In genomic region chr7:73483171-73483570, GRCh38 we compare ENCODE assay signal across 24 cellular contexts.
"Had no signal": no experiment of that assay in that cellular context is flagged by ENCODE, and none has a peak within 500 bp of the region (broad histone marks: within the 10 kb centered on the region; RNA-seq: fewer than 3 reads in every experiment).

No MANE protein-coding gene starts in this region.

- H3K27ac ChIP-seq: body of pancreas, colonic mucosa, epithelial cell of prostate, heart right ventricle, lower lobe of right lung, right lobe of liver, skin epidermis, stomach, suprapubic skin, tibial nerve had no signal

- H3K36me3 ChIP-seq: colonic mucosa had no signal

- H3K27ac Mint-ChIP-seq: activated naive CD4-positive, alpha-beta T cell treated with anti-CD3 and anti-CD28 coated beads for 36 hours; natural killer cell treated with Interleukin-12 subunit alpha and Interleukin-12 subunit beta and Interleukin-15 and Interleukin-18, amount 100 ng/mL, for 72 hours; stimulated activated memory B cell treated with anti-CD40 and anti-IgM and Interleukin-4, amounts not matched to agents 10 μg/mL and 1 μg/mL and 100 μg/mL, for 72 hours had no signal

- H3K4me3 ChIP-seq: body of pancreas, colonic mucosa, dorsolateral prefrontal cortex, heart right ventricle, lower lobe of right lung, right lobe of liver, skin epidermis, stomach, suprapubic skin, tibial nerve had no signal

- H3K4me1 ChIP-seq: body of pancreas, colonic mucosa, lower lobe of right lung, right lobe of liver, suprapubic skin had no signal

- DNase-seq: activated CD4-positive, alpha-beta T cell treated with anti-CD3 and anti-CD28 coated beads, Interleukin-2, amount 50 U/mL, for 48 hours; activated CD8-positive, alpha-beta memory T cell treated with anti-CD3 and anti-CD28 coated beads, Interleukin-2, amount 50 U/mL, for 48 hours; activated effector memory CD4-positive, alpha-beta T cell treated with Interleukin-2 at 50 U/mL for 16 hours; activated naive CD4-positive, alpha-beta T cell treated with anti-CD3 and anti-CD28 coated beads for 36 hours; activated naive CD8-positive, alpha-beta T cell treated with anti-CD3 and anti-CD28 coated beads, Interleukin-2, amount 10 ng/mL, durations not matched to agents 7 days and 5 days; activated T-cell treated with anti-CD3 and anti-CD28 coated beads, Interleukin-2, amount 50 U/mL, for 72 hours; amniotic stem cell; body of pancreas; colonic mucosa; endodermal cell; heart right ventricle; lower lobe of right lung; right lobe of liver; stimulated activated CD4-positive, alpha-beta T cell treated with anti-CD3 and anti-CD28 coated beads, Interleukin-2, amount 100 ng/mL, for 24 hours; stomach; T-helper 1 cell had no signal

- H3K9me3 Mint-ChIP-seq: activated naive CD4-positive, alpha-beta T cell treated with anti-CD3 and anti-CD28 coated beads for 36 hours; activated naive CD8-positive, alpha-beta T cell treated with anti-CD3 and anti-CD28 coated beads, Interleukin-2, amount 10 ng/mL, durations not matched to agents 7 days and 5 days; activated T-cell treated with anti-CD3 and anti-CD28 coated beads, Interleukin-2, amount 50 U/mL, for 72 hours; endodermal cell; natural killer cell treated with Interleukin-12 subunit alpha and Interleukin-12 subunit beta and Interleukin-15 and Interleukin-18, amount 100 ng/mL, for 72 hours; stimulated activated memory B cell treated with anti-CD40 and anti-IgM and Interleukin-4, amounts not matched to agents 10 μg/mL and 1 μg/mL and 100 μg/mL, for 72 hours had no signal

- ATAC-seq: activated T-cell treated with anti-CD3 and anti-CD28 coated beads, Interleukin-2, amount 50 U/mL, for 72 hours; body of pancreas; heart right ventricle; left lobe of liver; lower lobe of right lung; natural killer cell treated with Interleukin-12 subunit alpha and Interleukin-12 subunit beta and Interleukin-15 and Interleukin-18, amount 100 ng/mL, for 72 hours; right lobe of liver; stimulated activated memory B cell treated with anti-CD40 and anti-IgM and Interleukin-4, amounts not matched to agents 10 μg/mL and 1 μg/mL and 100 μg/mL, for 72 hours had no signal

- H3K27me3 ChIP-seq: body of pancreas, colonic mucosa, dorsolateral prefrontal cortex, heart right ventricle, right lobe of liver, stomach, suprapubic skin, tibial nerve had no signal

- H3K4me3 Mint-ChIP-seq: activated naive CD4-positive, alpha-beta T cell treated with anti-CD3 and anti-CD28 coated beads for 36 hours; activated naive CD8-positive, alpha-beta T cell treated with anti-CD3 and anti-CD28 coated beads, Interleukin-2, amount 10 ng/mL, durations not matched to agents 7 days and 5 days; activated T-cell treated with anti-CD3 and anti-CD28 coated beads, Interleukin-2, amount 50 U/mL, for 72 hours; endodermal cell; natural killer cell treated with Interleukin-12 subunit alpha and Interleukin-12 subunit beta and Interleukin-15 and Interleukin-18, amount 100 ng/mL, for 72 hours; stimulated activated memory B cell treated with anti-CD40 and anti-IgM and Interleukin-4, amounts not matched to agents 10 μg/mL and 1 μg/mL and 100 μg/mL, for 72 hours had no signal

- H3K27me3 Mint-ChIP-seq: activated naive CD8-positive, alpha-beta T cell treated with anti-CD3 and anti-CD28 coated beads, Interleukin-2, amount 10 ng/mL, durations not matched to agents 7 days and 5 days; natural killer cell treated with Interleukin-12 subunit alpha and Interleukin-12 subunit beta and Interleukin-15 and Interleukin-18, amount 100 ng/mL, for 72 hours; stimulated activated memory B cell treated with anti-CD40 and anti-IgM and Interleukin-4, amounts not matched to agents 10 μg/mL and 1 μg/mL and 100 μg/mL, for 72 hours had no signal

- H3K9me3 ChIP-seq: body of pancreas, colonic mucosa, heart right ventricle, lower lobe of right lung, right lobe of liver, stomach, suprapubic skin, tibial nerve had no signal
